ENCODE assay signal across 14 cellular contexts in genomic region chr4:41104155-41104554, GRCh38.
A peak's percentile ranks its signal among the peaks of the same experiment; 100 is the strongest.
DNase-seq lines count a peak whose midpoint lies in the region; ATAC-seq and TF ChIP-seq lines count a peak whose summit lies in the region.
"Had no signal": no experiment of that assay in that cellular context is flagged by ENCODE, and none has a peak within 500 bp of the region (broad histone marks: within the 10 kb centered on the region; RNA-seq: fewer than 3 reads in every experiment).

No MANE protein-coding gene starts in this region.

- peak overlapping the region in 44 of 59 donors; percentile 1 to 82 (median 51) for H3K27ac ChIP-seq in dorsolateral prefrontal cortex
- H3K27ac ChIP-seq in right cardiac atrium (ENCODE audit: low read length): no peak overlapping the region
- H3K27ac ChIP-seq in thyroid gland: peak overlapping the region in 2 of 3 donors; percentile 19 to 53
- H3K27ac ChIP-seq in tibial nerve: peak overlapping the region in 1 of 4 donors; percentile 10
- H3K27ac ChIP-seq: C4-2B had no signal

- intact Hi-C loops in dorsolateral prefrontal cortex (cut with DNase I) (no loop called here), Right ventricle myocardium superior (cut with DNase I) (no loop called here), right cardiac atrium (cut with DNase I) (no loop called here), thyroid gland (cut with DNase I) (no loop called here)

- TF ChIP-seq CTCF in dorsolateral prefrontal cortex (IDR thresholded peaks at IDR 0.05 in 54 of 56, conservative IDR thresholded peaks at IDR 0.05 in 2 of 56; ENCODE audit: low read depth in 1 of 56, partially characterized antibody in 56 of 56) (no peak), thyroid gland (IDR thresholded peaks at IDR 0.05) (no peak), tibial nerve (IDR thresholded peaks at IDR 0.05) (no peak)

- WGBS in right cardiac atrium: 38% methylated on average over 3 of the region's 3 CpGs
- 63 to 82% methylated on average over 3 of the region's 3 CpGs for WGBS in thyroid gland, 2 donors
- WGBS in tibial nerve, 2 donors: 41 to 49% methylated on average over 3 of the region's 3 CpGs

- TF ChIP-seq POLR2A in thyroid gland (IDR thresholded peaks at IDR 0.05): no peak
- no peak for TF ChIP-seq POLR2A in tibial nerve (IDR thresholded peaks at IDR 0.05)

- H3K4me1 ChIP-seq in right cardiac atrium (ENCODE audit: control insufficient read depth, insufficient read depth, low read length) (peaks cover 3% of the 10 kb centered on the region), thyroid gland (peaks cover 18 to 22% of the 10 kb centered on the region in 2 donors), tibial nerve (peaks cover 0 to 22% (median 4%) of the 10 kb centered on the region in 4 donors)

- H3K36me3 ChIP-seq in thyroid gland (no peaks in the 10 kb centered on the region), tibial nerve (no peaks in the 10 kb centered on the region)

- no peak for TF ChIP-seq EP300 in tibial nerve (IDR thresholded peaks at IDR 0.05)

- H3K27me3 ChIP-seq in dorsolateral prefrontal cortex (no peaks in the 10 kb centered on the region), right cardiac atrium (ENCODE audit: control insufficient read depth, insufficient read depth) (no peaks in the 10 kb centered on the region), thyroid gland (no peaks in the 10 kb centered on the region), tibial nerve (no peaks in the 10 kb centered on the region)

- DNase-seq in dorsolateral prefrontal cortex (no peak), Right ventricle myocardium superior (no peak), right cardiac atrium (no peak), thyroid gland (no peak), LoVo (ENCODE audit: low spot score) (no peak), tibial nerve (ENCODE audit: low spot score in 2 of 2) (no peak), DMS153 (lab: John Stamatoyannopoulos, UW) (no peak)
- DNase-seq: NCI-H1694, NCI-H2081, NCI-H2171, NCI-H345, NCI-H526 treated with DMSO at 0.1 percent for 48 hours, SHP77 had no signal

- H3K9me3 ChIP-seq in right cardiac atrium (ENCODE audit: control insufficient read depth, low read length): no peaks in the 10 kb centered on the region
- no peaks in the 10 kb centered on the region for H3K9me3 ChIP-seq in thyroid gland
- no peaks in the 10 kb centered on the region for H3K9me3 ChIP-seq in tibial nerve

- ATAC-seq in Right ventricle myocardium superior (ENCODE audit: poor library complexity) (peak; percentile 59), right cardiac atrium (peak; percentile 61 to 83)

- H3K4me3 ChIP-seq in dorsolateral prefrontal cortex (no peak overlapping the region), right cardiac atrium (ENCODE audit: low read length) (no peak overlapping the region), thyroid gland (replicated peaks in 1 of 3) (no peak overlapping the region), tibial nerve (no peak overlapping the region)
